11 cellular contexts compared by ENCODE assay signal in genomic region chrX:134670241-134670811, GRCh38. TPM values are rescaled to one million over a fixed set of nuclear protein-coding genes. Genes with fewer than 3 reads are reported as not detected.
DNase-seq lines count a peak whose midpoint lies in the region; ATAC-seq lines count a peak whose summit lies in the region.
"Had no signal": no experiment of that assay in that cellular context is flagged by ENCODE, and none has a peak within 500 bp of the region (broad histone marks: within the 10 kb centered on the region; RNA-seq: fewer than 3 reads in every experiment).

No MANE protein-coding gene starts in this region.

- no peak overlapping the region for H3K4me3 Mint-ChIP-seq in activated T-helper 17 cell treated with anti-CD3 and anti-CD28 coated beads, Interleukin-2, amount 50 U/mL, for 72 hours
- H3K4me3 Mint-ChIP-seq in activated naive CD4-positive, alpha-beta T cell treated with anti-CD3 and anti-CD28 coated beads, Interleukin-2, amount 10 ng/mL, durations not matched to agents 7 days and 5 days, result no peak overlapping the region
- H3K4me3 Mint-ChIP-seq: CD14-positive monocyte, WTC11 had no signal

- H3K27ac Mint-ChIP-seq in activated T-helper 17 cell treated with anti-CD3 and anti-CD28 coated beads, Interleukin-2, amount 50 U/mL, for 72 hours, result no peak overlapping the region
- no peak overlapping the region for H3K27ac Mint-ChIP-seq in activated naive CD4-positive, alpha-beta T cell treated with anti-CD3 and anti-CD28 coated beads, Interleukin-2, amount 10 ng/mL, durations not matched to agents 7 days and 5 days
- H3K27ac Mint-ChIP-seq: WTC11 had no signal

- CTCF ChIA-PET in activated naive CD4-positive, alpha-beta T cell treated with anti-CD3 and anti-CD28 coated beads, Interleukin-2, amount 10 ng/mL, durations not matched to agents 7 days and 5 days (lab: Charles Lee), result no interaction called here

- peak; percentile 44 for ATAC-seq in activated T-helper 17 cell treated with anti-CD3 and anti-CD28 coated beads, Interleukin-2, amount 50 U/mL, for 72 hours (replicated peaks)
- ATAC-seq: WTC11 had no signal

- H3K27me3 Mint-ChIP-seq in activated T-helper 17 cell treated with anti-CD3 and anti-CD28 coated beads, Interleukin-2, amount 50 U/mL, for 72 hours, result no peaks in the 10 kb centered on the region
- peaks cover 10% of the 10 kb centered on the region for H3K27me3 Mint-ChIP-seq in activated naive CD4-positive, alpha-beta T cell treated with anti-CD3 and anti-CD28 coated beads, Interleukin-2, amount 10 ng/mL, durations not matched to agents 7 days and 5 days

- peaks cover 6% of the 10 kb centered on the region for H3K4me1 Mint-ChIP-seq in activated T-helper 17 cell treated with anti-CD3 and anti-CD28 coated beads, Interleukin-2, amount 50 U/mL, for 72 hours
- no peaks in the 10 kb centered on the region for H3K4me1 Mint-ChIP-seq in activated naive CD4-positive, alpha-beta T cell treated with anti-CD3 and anti-CD28 coated beads, Interleukin-2, amount 10 ng/mL, durations not matched to agents 7 days and 5 days

- no peaks in the 10 kb centered on the region for H3K36me3 Mint-ChIP-seq in activated T-helper 17 cell treated with anti-CD3 and anti-CD28 coated beads, Interleukin-2, amount 50 U/mL, for 72 hours (ENCODE audit: low read depth)
- H3K36me3 Mint-ChIP-seq in activated naive CD4-positive, alpha-beta T cell treated with anti-CD3 and anti-CD28 coated beads, Interleukin-2, amount 10 ng/mL, durations not matched to agents 7 days and 5 days, result no peaks in the 10 kb centered on the region
- H3K36me3 Mint-ChIP-seq: CD14-positive monocyte, WTC11 had no signal

- peak; percentile 23 for DNase-seq in 8988T
- peak; percentile 45 for DNase-seq in HCEC 1CT
- peak; percentile 74 for DNase-seq in iPS-NIHi7 (ENCODE audit: extremely low spot score)
- no peak for DNase-seq in activated naive CD4-positive, alpha-beta T cell treated with anti-CD3 and anti-CD28 coated beads, Interleukin-2, amount 10 ng/mL, durations not matched to agents 7 days and 5 days
- DNase-seq in GOT3 (lab: John Stamatoyannopoulos, UW), result no peak
- no peak for DNase-seq in activated effector memory CD4-positive, alpha-beta T cell treated with anti-CD3 and anti-CD28 coated beads, Interleukin-2, amount 50 U/mL, for 16 hours
- no peak for DNase-seq in stimulated activated CD8-positive, alpha-beta memory T cell treated with anti-CD3 and anti-CD28 coated beads, Interleukin-4, amount 100 ng/mL, for 48 hours
- DNase-seq: amygdala had no signal

- H3K9me3 Mint-ChIP-seq in activated T-helper 17 cell treated with anti-CD3 and anti-CD28 coated beads, Interleukin-2, amount 50 U/mL, for 72 hours, result peaks cover 5% of the 10 kb centered on the region
- H3K9me3 Mint-ChIP-seq in activated naive CD4-positive, alpha-beta T cell treated with anti-CD3 and anti-CD28 coated beads, Interleukin-2, amount 10 ng/mL, durations not matched to agents 7 days and 5 days, result no peaks in the 10 kb centered on the region

RNA-seq across cellular contexts. Expression of gene PLAC1, which starts 12.1 kb away (rescaled TPM):
- 1 to 10 TPM in 1 of 2 donors, not detected in 1; 1.1 TPM for total RNA-seq in activated T-helper 17 cell treated with anti-CD3 and anti-CD28 coated beads, Interleukin-2, amount 50 U/mL, for 72 hours
- total RNA-seq: WTC11 had no signal

Comparison
In these comparisons a context has a peak if more than half of its experiments do, and no peak if none do; other contexts are left out.
1. DNase-seq: peak in 8988T (single experiment), HCEC 1CT (single experiment) and iPS-NIHi7 (single experiment); none in activated naive CD4-positive, alpha-beta T cell treated with anti-CD3 and anti-CD28 coated beads, Interleukin-2, amount 10 ng/mL, durations not matched to agents 7 days and 5 days (single experiment), GOT3 (single experiment), activated effector memory CD4-positive, alpha-beta T cell treated with anti-CD3 and anti-CD28 coated beads, Interleukin-2, amount 50 U/mL, for 16 hours (single experiment) and stimulated activated CD8-positive, alpha-beta memory T cell treated with anti-CD3 and anti-CD28 coated beads, Interleukin-4, amount 100 ng/mL, for 48 hours (single experiment).